8 cellular contexts compared by ENCODE assay signal in the genomic region with DNA sequence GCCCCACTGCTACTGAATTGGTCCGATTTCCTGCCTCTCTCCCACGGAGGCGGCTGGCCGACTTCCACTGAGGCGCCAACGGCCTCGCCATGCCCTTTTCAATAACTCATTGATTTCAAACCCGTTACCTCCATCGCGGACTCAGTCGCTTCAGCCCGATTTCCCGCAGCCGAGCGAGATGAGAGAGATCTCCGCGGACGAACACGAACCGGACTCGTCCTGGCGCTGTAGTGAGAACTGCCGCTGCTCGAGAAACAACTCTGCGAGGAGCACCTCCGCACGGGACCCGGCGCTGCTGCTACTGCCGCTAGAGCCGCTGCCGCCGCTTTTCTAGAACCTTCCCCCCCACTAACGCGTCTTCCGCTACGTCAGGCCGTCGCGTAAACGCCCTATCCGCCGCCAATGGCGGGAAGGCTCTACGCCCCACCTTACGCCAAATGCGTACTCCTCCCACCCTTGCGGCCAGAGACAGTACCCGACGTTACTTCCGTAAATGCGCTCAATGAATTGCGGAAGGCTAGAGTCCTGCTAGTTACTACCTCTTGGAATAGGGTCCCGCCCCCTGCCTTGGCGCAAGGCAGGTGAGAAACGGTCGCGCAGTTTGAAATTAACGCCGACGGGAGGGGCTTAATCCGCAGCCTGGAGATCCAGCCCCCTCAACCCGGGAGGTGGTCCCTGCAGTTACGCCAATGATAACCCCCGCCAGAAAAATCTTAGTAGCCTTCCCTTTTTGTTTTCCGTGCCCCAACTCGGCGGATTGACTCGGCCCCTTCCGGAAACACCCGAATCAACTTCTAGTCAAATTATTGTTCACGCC. TPM values are rescaled to one million over a fixed set of nuclear protein-coding genes. Genes with fewer than 3 reads are reported as not detected.
DNase-seq lines count a peak whose midpoint lies in the region; ATAC-seq and TF ChIP-seq lines count a peak whose summit lies in the region.

A gene (minus strand): TSS at position 303 of the 817 bp plus-strand sequence. CDS start 169 bp downstream, at position 134.

- WGBS in smooth muscle cell (ENCODE audit: low lambda C conversion rate): under 1% methylated on average over 72 of the region's 72 CpGs

- peaks cover 17% of the 10 kb centered on the region for H3F3A ChIP-seq in smooth muscle cell (ENCODE audit: low read depth)

- H3K27ac ChIP-seq in AG04450 (ENCODE audit: low read depth, low read length) (peak within 1 kb of the TSS; percentile 96), caudate nucleus (ENCODE audit: low read depth, low read length) (peak within 1 kb of the TSS; percentile 100), smooth muscle cell (ENCODE audit: low read depth) (peak within 1 kb of the TSS; percentile 93)

- H2AFZ ChIP-seq in smooth muscle cell (ENCODE audit: low read depth): peak within 1 kb of the TSS; percentile 74

- CTCF ChIA-PET in AG04450 (lab: Charles Lee) (interaction anchor here (1.0 to 10.3 kb wide), 4 partner anchors 9 to 352 kb away, joined by 3 to 165 read pairs (median 5); no protein-coding TSS in a partner anchor), activated B cell treated with CpG ODN at 0.5 μM for 24 hours (lab: Charles Lee) (interaction anchor here (0.8 to 6.3 kb wide), 11 partner anchors 14 to 306 kb away, joined by 3 to 123 read pairs (median 6); a partner anchor contains a TSS)

- H3K27me3 ChIP-seq in AG04450 (ENCODE audit: control insufficient read depth, insufficient read depth, low read length) (no peaks in the 10 kb centered on the region), smooth muscle cell (ENCODE audit: low read depth) (no peaks in the 10 kb centered on the region)

- TF ChIP-seq CTCF in AG04450 (IDR thresholded peaks at IDR 0.05; ENCODE audit: low read depth, low read length) (no peak), activated B cell treated with CpG ODN at 0.5 μM for 24 hours (IDR thresholded peaks at IDR 0.05) (no peak), smooth muscle cell (IDR thresholded peaks at IDR 0.05; ENCODE audit: borderline replicate concordance, insufficient read depth, poor library complexity, severe bottlenecking) (no peak)

- H3K4me2 ChIP-seq in smooth muscle cell: peak within 1 kb of the TSS; percentile 96

- ATAC-seq in HG03196 (IDR thresholded peaks at IDR 0.05; ENCODE audit: unreplicated experiment) (peak; percentile 70), activated B cell treated with CpG ODN at 0.5 μM for 24 hours (ENCODE audit: low read depth) (peak; percentile 66)

- peaks cover 67% of the 10 kb centered on the region for H3K36me3 Mint-ChIP-seq in activated B cell treated with CpG ODN at 0.5 μM for 24 hours (ENCODE audit: low read depth)

- H3K27me3 Mint-ChIP-seq in activated B cell treated with CpG ODN at 0.5 μM for 24 hours: no peaks in the 10 kb centered on the region

- peaks cover 55% of the 10 kb centered on the region for H3K4me1 Mint-ChIP-seq in activated B cell treated with CpG ODN at 0.5 μM for 24 hours

- intact Hi-C loops in activated B cell treated with CpG ODN at 0.5 μM for 24 hours (cut with micrococcal nuclease): loop anchor here (1.0 to 5.0 kb wide), 11 partner anchors 44 to 1952 kb away; a partner anchor contains a TSS

- H3K4me3 Mint-ChIP-seq in activated B cell treated with CpG ODN at 0.5 μM for 24 hours: peak within 1 kb of the TSS; percentile 99

- H3K9me3 ChIP-seq in AG04450 (ENCODE audit: control insufficient read depth, insufficient read depth, low read length): peaks cover 5% of the 10 kb centered on the region; the same call in 1 of the 2 replicates
- no peaks in the 10 kb centered on the region for H3K9me3 ChIP-seq in smooth muscle cell (replicated peaks; ENCODE audit: low read depth)

- in situ Hi-C loops in GM18951 (cut with MboI; ENCODE audit: low sequenced_read_pairs, unreplicated experiment): no loop called here

- TF ChIP-seq POLR2A in GM18951 (IDR thresholded peaks at IDR 0.05; ENCODE audit: extremely low read depth, insufficient read depth, insufficient read length): peak; percentile 100

- DNase-seq in AG04450 (ENCODE audit: low read depth, low spot score) (peak; percentile 93), NCI-H345 (lab: John Stamatoyannopoulos, UW) (peak; percentile 99), activated B cell treated with CpG ODN at 0.5 μM for 24 hours (peak; percentile 95), caudate nucleus (lab: John Stamatoyannopoulos, UW) (peak; percentile 84 to 99 (median 96)), iPS-NIHi7 (ENCODE audit: extremely low spot score) (peak; percentile 70), smooth muscle cell (lab: John Stamatoyannopoulos, UW; ENCODE audit: unreplicated experiment) (peak; percentile 96)

- H3K4me1 ChIP-seq in smooth muscle cell (ENCODE audit: low read depth): peaks cover 50% of the 10 kb centered on the region

- H3K4me3 ChIP-seq in AG04450 (ENCODE audit: low read depth, low read length) (peak within 1 kb of the TSS; percentile 97), smooth muscle cell (peak within 1 kb of the TSS; percentile 97)

- POLR2A ChIA-PET in AG04450 (lab: Yijun Ruan, JAX) (interaction anchor here (0.6 to 2.8 kb wide), 34 partner anchors 9 to 1475 kb away, joined by 3 to 28 read pairs (median 4); a partner anchor contains a TSS), activated B cell treated with CpG ODN at 0.5 μM for 24 hours (lab: Charles Lee) (interaction anchor here (0.6 to 6.5 kb wide), 46 partner anchors 9 to 1965 kb away, joined by 3 to 110 read pairs (median 6); a partner anchor contains a TSS)

- peaks cover 84% of the 10 kb centered on the region for H4K20me1 ChIP-seq in smooth muscle cell (ENCODE audit: low read depth)

- H3K36me3 ChIP-seq in smooth muscle cell (ENCODE audit: low read depth): peaks cover 15% of the 10 kb centered on the region

- H3K9ac ChIP-seq in smooth muscle cell (ENCODE audit: low read depth): peak within 1 kb of the TSS; percentile 96

- no peaks in the 10 kb centered on the region for H3K9me3 Mint-ChIP-seq in activated B cell treated with CpG ODN at 0.5 μM for 24 hours

- peaks cover 89% of the 10 kb centered on the region for H3K79me2 ChIP-seq in smooth muscle cell (ENCODE audit: low read depth)

- H3K27ac Mint-ChIP-seq in activated B cell treated with CpG ODN at 0.5 μM for 24 hours: peak within 1 kb of the TSS; percentile 100

RNA-seq across cellular contexts. Expression of the gene that starts here (rescaled TPM):
- 354 and 493 TPM in 2 replicates for polyA plus RNA-seq in AG04450 (2011; rRNA removed)
- 118 and 191 TPM in 2 replicates for polyA minus RNA-seq in AG04450 (2011; rRNA and poly(A)+ RNA removed)
- total RNA-seq in activated B cell treated with CpG ODN at 0.5 μM for 24 hours: 618 and 634 TPM in 2 replicates
- total RNA-seq in smooth muscle cell: 158 and 173 TPM in 2 replicates
- 393 and 438 TPM in 2 replicates for polyA plus RNA-seq in smooth muscle cell

Comparison
In these comparisons a context has a peak if more than half of its experiments do, and no peak if none do; other contexts are left out.
1. Peak in every context shown above with its lines: DNase-seq, ATAC-seq, H3K4me3 ChIP-seq and H3K27ac ChIP-seq.